Comparison of ENCODE assay signal across 16 cellular contexts in the genomic region with DNA sequence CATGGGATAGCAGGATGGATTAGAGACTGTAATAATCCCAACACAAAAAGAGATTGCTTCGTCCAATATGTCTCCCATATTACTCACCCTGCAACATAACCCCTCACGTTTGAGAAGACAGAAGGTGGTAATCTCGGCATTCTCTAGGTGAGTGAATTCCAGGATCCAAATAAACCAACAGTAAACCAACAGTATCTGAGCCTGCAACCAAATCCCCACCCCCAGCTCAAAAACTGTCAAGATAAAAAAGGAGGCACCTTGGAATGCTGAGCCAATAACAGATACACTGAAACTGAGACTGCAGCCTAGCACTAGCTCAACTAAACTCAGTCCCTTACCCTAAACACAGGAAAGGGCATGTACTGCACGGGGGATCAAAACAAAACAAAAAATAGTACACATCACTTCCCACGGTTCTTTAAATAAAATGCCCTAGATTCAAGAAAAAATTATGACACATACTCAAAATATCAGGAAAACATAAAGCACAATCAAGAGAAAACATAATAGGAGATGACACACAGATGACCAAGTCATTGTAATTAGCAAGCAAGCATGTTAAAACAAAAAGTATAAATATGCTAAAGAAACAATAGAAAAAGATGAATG. TPM values are rescaled to one million over a fixed set of nuclear protein-coding genes. Genes with fewer than 3 reads are reported as not detected.
DNase-seq lines count a peak whose midpoint lies in the region; ATAC-seq and TF ChIP-seq lines count a peak whose summit lies in the region.
"Had no signal": no experiment of that assay in that cellular context is flagged by ENCODE, and none has a peak within 500 bp of the region (broad histone marks: within the 10 kb centered on the region; RNA-seq: fewer than 3 reads in every experiment).

No MANE protein-coding gene starts in this region.

- H3K27ac ChIP-seq in mammary epithelial cell (ENCODE audit: insufficient read depth, low read depth, low read length): no peak overlapping the region
- H3K27ac ChIP-seq: cardiac muscle cell had no signal

- dilution Hi-C loops in mammary epithelial cell (cut with HindIII; ENCODE audit: low sequenced_read_pairs): no loop called here

- no peaks in the 10 kb centered on the region for H4K20me1 ChIP-seq in mammary epithelial cell (ENCODE audit: insufficient read depth, low read length)

- no peaks in the 10 kb centered on the region for H3K9me3 ChIP-seq in mammary epithelial cell (replicated peaks; ENCODE audit: insufficient read depth, low read length)

- DNase-seq in EL (peak; percentile 55), M059J (ENCODE audit: low read depth) (peak; percentile 38), mammary epithelial cell (peak; percentile 44), lung microvascular endothelial cell (ENCODE audit: low read depth in 2 of 2) (peak; percentile 43 to 88), NCI-H2227 treated with DMSO at 0.1 percent for 48 hours (lab: John Stamatoyannopoulos, UW) (no peak), globus pallidus (ENCODE audit: low spot score) (no peak)
- DNase-seq in stimulated activated CD4-positive, alpha-beta T cell treated with anti-CD3 and anti-CD28 coated beads, Interleukin-2, amount 100 ng/mL, for 48 hours: no peak
- DNase-seq: activated CD4-positive, alpha-beta T cell treated with anti-CD3 and anti-CD28 coated beads, Interleukin-2, amount 50 U/mL, for 48 hours; activated effector memory CD4-positive, alpha-beta T cell treated with anti-CD3 and anti-CD28 coated beads, Interleukin-2, amount 50 U/mL, for 16 hours; CD4-positive, alpha-beta memory T cell; erythroblast; NCI-H1092; RPMI8226 had no signal

- peaks cover 34% of the 10 kb centered on the region for H3K4me1 ChIP-seq in mammary epithelial cell (ENCODE audit: insufficient read depth, low read length)

- in situ Hi-C loops in mammary epithelial cell (cut with MboI; ENCODE audit: low sequenced_read_pairs in 2 of 2): no loop called here

- CTCF ChIA-PET in mammary epithelial cell (lab: Charles Lee; ENCODE audit: low non-redundant PET): no interaction called here

- no peak overlapping the region for H3K4me3 ChIP-seq in mammary epithelial cell (replicated peaks in 1 of 3; ENCODE audit: insufficient read depth in 1 of 3, low read depth in 2 of 3, low read length in 3 of 3)
- H3K4me3 ChIP-seq: cardiac muscle cell, smooth muscle cell had no signal

- intact Hi-C loops in mammary epithelial cell (cut with micrococcal nuclease): no loop called here

- no peak for ATAC-seq in activated CD4-positive, CD25-positive, alpha-beta regulatory T cell treated with anti-CD3 and anti-CD28 coated beads, Interleukin-2, amount 50 U/mL, for 24 hours

- H3K79me2 ChIP-seq in mammary epithelial cell (ENCODE audit: insufficient read depth, low read length): peaks cover 18% of the 10 kb centered on the region

- H2AFZ ChIP-seq in mammary epithelial cell (ENCODE audit: low read depth, low read length): no peak overlapping the region

- no peaks in the 10 kb centered on the region for H3K36me3 ChIP-seq in mammary epithelial cell (ENCODE audit: insufficient read depth, low read length)
- H3K36me3 ChIP-seq: cardiac muscle cell had no signal

- peak overlapping the region; percentile 44 for H3K4me2 ChIP-seq in mammary epithelial cell (ENCODE audit: insufficient read depth, low read depth, low read length)
- H3K4me2 ChIP-seq: smooth muscle cell had no signal

- H3K27me3 ChIP-seq in mammary epithelial cell (ENCODE audit: insufficient read depth, low read length): no peaks in the 10 kb centered on the region
- H3K27me3 ChIP-seq: cardiac muscle cell had no signal

- BruUV-seq in mammary epithelial cell (replicated peaks; lab: Mats Ljungman, UMichigan): no TSS peak

- 67% methylated on average over 5 of the region's 5 CpGs for WGBS in mammary epithelial cell (ENCODE audit: low coverage, missing lambda C conversion rate)

- no peak overlapping the region for H3K9ac ChIP-seq in mammary epithelial cell (ENCODE audit: insufficient read depth, low read length)

- no peak for TF ChIP-seq CTCF in mammary epithelial cell (conservative IDR thresholded peaks at IDR 0.05 in 1 of 2, IDR thresholded peaks at IDR 0.05 in 1 of 2; ENCODE audit: extremely low read depth in 1 of 2, insufficient read depth in 1 of 2, low read depth in 1 of 2, low read length in 2 of 2)

RNA-seq across cellular contexts. Expression of gene IPMK, which starts 28.0 kb away (rescaled TPM):
- 7.4 and 9.3 TPM in 2 replicates for total RNA-seq in M059J (2014; rRNA removed; shearing (Covaris generic))
- 1 to 10 TPM; 5.0 to 8.7 TPM for total RNA-seq in mammary epithelial cell
- polyA plus RNA-seq in mammary epithelial cell: 1.5 TPM
- 3.2 TPM for polyA minus RNA-seq in mammary epithelial cell
- total RNA-seq in lung microvascular endothelial cell: 4.8 and 5.0 TPM in 2 replicates

RNA-seq across cellular contexts. Expression of gene CISD1, which starts 29.3 kb away (rescaled TPM):
- 82.2 and 120 TPM in 2 replicates for total RNA-seq in M059J (2014; rRNA removed; shearing (Covaris generic))
- 10 to 100 TPM; 21.0 to 39.6 TPM for total RNA-seq in mammary epithelial cell
- 37.5 TPM for polyA plus RNA-seq in mammary epithelial cell
- polyA minus RNA-seq in mammary epithelial cell: 5.3 TPM
- total RNA-seq in lung microvascular endothelial cell: 16.8 and 19.8 TPM in 2 replicates

Comparison
In these comparisons a context has a peak if more than half of its experiments do, and no peak if none do; other contexts are left out.
1. DNase-seq: peak in EL (single experiment), M059J (single experiment), mammary epithelial cell (single experiment) and lung microvascular endothelial cell (2 of 2); none in NCI-H2227 treated with DMSO at 0.1 percent for 48 hours (single experiment), globus pallidus (single experiment) and stimulated activated CD4-positive, alpha-beta T cell treated with anti-CD3 and anti-CD28 coated beads, Interleukin-2, amount 100 ng/mL, for 48 hours (0 of 2).